Comparison of ENCODE assay signal across 2 cellular contexts in the genomic region with DNA sequence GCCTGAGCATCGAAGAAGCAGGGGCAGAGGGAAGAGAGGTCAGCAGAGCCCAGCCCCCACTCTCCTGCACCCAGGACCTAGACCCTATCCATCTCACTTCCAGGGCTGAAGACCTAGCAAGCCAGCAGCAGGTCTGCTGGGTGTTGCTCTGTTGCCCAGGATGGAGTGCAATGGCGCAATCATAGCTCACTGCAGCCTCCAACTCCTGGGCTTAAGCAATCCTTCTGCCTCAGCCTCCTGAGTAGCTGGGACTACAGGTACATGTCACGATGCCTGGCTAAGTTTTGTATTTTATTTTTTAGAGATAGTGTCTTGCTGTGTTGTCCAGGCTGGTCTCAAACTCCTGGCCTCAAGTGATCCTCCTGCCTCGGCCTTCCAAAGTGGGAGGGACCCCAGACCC.
TF ChIP-seq lines count a peak whose summit lies in the region.

No MANE protein-coding gene starts in this region.

TF ChIP-seq in K562, 482 proteins besides CTCF, POLR2A, EP300 and RAD21:
- 0 out of 2 replicates have a peak, but pooled peaks have one; percentile 19 for TF ChIP-seq CEBPB (tag; IDR thresholded peaks at IDR 0.05)

TF ChIP-seq in HepG2, 621 proteins besides CTCF, POLR2A, EP300 and RAD21:
- peak; percentile 97 for TF ChIP-seq ZNF770 (CRISPR knock-in tag; IDR thresholded peaks at IDR 0.05)
- TF ChIP-seq, protein P1, sequence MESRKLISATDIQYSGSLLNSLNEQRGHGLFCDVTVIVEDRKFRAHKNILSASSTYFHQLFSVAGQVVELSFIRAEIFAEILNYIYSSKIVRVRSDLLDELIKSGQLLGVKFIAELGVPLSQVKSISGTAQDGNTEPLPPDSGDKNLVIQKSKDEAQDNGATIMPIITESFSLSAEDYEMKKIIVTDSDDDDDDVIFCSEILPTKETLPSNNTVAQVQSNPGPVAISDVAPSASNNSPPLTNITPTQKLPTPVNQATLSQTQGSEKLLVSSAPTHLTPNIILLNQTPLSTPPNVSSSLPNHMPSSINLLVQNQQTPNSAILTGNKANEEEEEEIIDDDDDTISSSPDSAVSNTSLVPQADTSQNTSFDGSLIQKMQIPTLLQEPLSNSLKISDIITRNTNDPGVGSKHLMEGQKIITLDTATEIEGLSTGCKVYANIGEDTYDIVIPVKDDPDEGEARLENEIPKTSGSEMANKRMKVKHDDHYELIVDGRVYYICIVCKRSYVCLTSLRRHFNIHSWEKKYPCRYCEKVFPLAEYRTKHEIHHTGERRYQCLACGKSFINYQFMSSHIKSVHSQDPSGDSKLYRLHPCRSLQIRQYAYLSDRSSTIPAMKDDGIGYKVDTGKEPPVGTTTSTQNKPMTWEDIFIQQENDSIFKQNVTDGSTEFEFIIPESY (CRISPR knock-in tag; IDR thresholded peaks at IDR 0.05) = 0 out of 2 replicates have a peak, but pooled peaks have one; percentile 19
- TF ChIP-seq CEBPG (CRISPR knock-in tag; IDR thresholded peaks at IDR 0.05) = peak; percentile 67
- TF ChIP-seq CEBPB (IDR thresholded peaks at IDR 0.05; ENCODE audit: borderline replicate concordance, low read depth, low read length) = peak; percentile 79
- TF ChIP-seq ZNF121 (CRISPR knock-in tag; IDR thresholded peaks at IDR 0.05) = peak; percentile 35; the same call in 1 of the 2 replicates
- TF ChIP-seq THAP9 (CRISPR knock-in tag; IDR thresholded peaks at IDR 0.05; ENCODE audit: borderline replicate concordance) = peak; percentile 21; the same call in 1 of the 2 replicates
